In genomic region chr14:45135659-45136314, GRCh38 we compare ENCODE assay signal across 8 cellular contexts. TPM values are rescaled to one million over a fixed set of nuclear protein-coding genes. Genes with fewer than 3 reads are reported as not detected.
A peak's percentile ranks its signal among the peaks of the same experiment; 100 is the strongest.
DNase-seq lines count a peak whose midpoint lies in the region; ATAC-seq, FAIRE-seq and TF ChIP-seq lines count a peak whose summit lies in the region.

Gene FANCM, plus strand, starts transcription at chr14:45135930. Its CDS starts 102 bp downstream, at chr14:45136032.

- H3K9me3 ChIP-seq in kidney (ENCODE audit: control insufficient read depth in 1 of 2, low read length in 2 of 2) = no peaks in the 10 kb centered on the region

- no peaks in the 10 kb centered on the region for H3K36me3 ChIP-seq in kidney (ENCODE audit: control insufficient read depth in 1 of 2, insufficient read depth in 2 of 2, low read length in 2 of 2)

- H3K4me1 ChIP-seq in kidney (ENCODE audit: control insufficient read depth in 1 of 2, insufficient read depth in 1 of 2, low read depth in 1 of 2, low read length in 2 of 2) = peaks cover 6 to 14% of the 10 kb centered on the region in 2 donors

- H3K9ac ChIP-seq in kidney (ENCODE audit: low read length in 2 of 2) = peak within 1 kb of the TSS; percentile 65 to 78

- peak; percentile 94 for DNase-seq in AG09319 (ENCODE audit: extremely low read depth, low read depth)
- peak; percentile 96 for DNase-seq in NCI-H510A treated with DMSO at 0.1 percent for 48 hours (lab: John Stamatoyannopoulos, UW)
- peak; percentile 68 to 79 for DNase-seq in activated CD4-positive, alpha-beta T cell treated with anti-CD3 and anti-CD28 coated beads for 24 hours (ENCODE audit: low read depth in 2 of 2)
- peak; percentile 99 for DNase-seq in choroid plexus epithelial cell (ENCODE audit: low read depth)
- peak; percentile 92 for DNase-seq in kidney
- peak; percentile 81 to 82 for DNase-seq in stimulated activated CD4-positive, alpha-beta T cell treated with anti-CD3 and anti-CD28 coated beads, Interleukin-15, amount 100 ng/mL, for 48 hours (ENCODE audit: low read depth in 2 of 2)

- ATAC-seq in GM19035 (IDR thresholded peaks at IDR 0.05; ENCODE audit: unreplicated experiment) (peak; percentile 40), HG03439 (IDR thresholded peaks at IDR 0.05; ENCODE audit: unreplicated experiment) (peak; percentile 42)

- TF ChIP-seq CTCF in AG09319 (IDR thresholded peaks at IDR 0.05; ENCODE audit: low read depth, low read length) = no peak
- TF ChIP-seq CTCF in choroid plexus epithelial cell (conservative IDR thresholded peaks at IDR 0.05; ENCODE audit: low read depth, low read length) = no peak
- TF ChIP-seq CTCF in kidney (IDR thresholded peaks at IDR 0.05; ENCODE audit: borderline replicate concordance, extremely low read depth, insufficient read depth) = no peak

- peak; percentile 98 for FAIRE-seq in kidney (lab: Jason Lieb, UNC)

- H3K4me3 ChIP-seq in choroid plexus epithelial cell (ENCODE audit: low read depth, low read length) (peak within 1 kb of the TSS; percentile 87), kidney (ENCODE audit: low read length in 2 of 2) (peak within 1 kb of the TSS; percentile 92 to 99)

- H3K27ac ChIP-seq in kidney (ENCODE audit: low read depth in 2 of 2, low read length in 2 of 2) = peak within 1 kb of the TSS; percentile 80 to 91

- intact Hi-C loops in kidney (cut with DNase I) = no loop called here

RNA-seq across cellular contexts. Expression of gene FANCM, which starts in this region (rescaled TPM):
- 6.4 TPM for total RNA-seq in kidney
- polyA plus RNA-seq in kidney (ENCODE audit: insufficient read depth, low read depth, low replicate concordance) = 2.6 TPM

Comparison
In these comparisons a context has a peak if more than half of its experiments do, and no peak if none do; other contexts are left out.
1. Peak in every context shown above with its lines: DNase-seq, ATAC-seq, H3K4me3 ChIP-seq and H3K27ac ChIP-seq.